ENCODE assay signal across 9 cellular contexts in the genomic region with DNA sequence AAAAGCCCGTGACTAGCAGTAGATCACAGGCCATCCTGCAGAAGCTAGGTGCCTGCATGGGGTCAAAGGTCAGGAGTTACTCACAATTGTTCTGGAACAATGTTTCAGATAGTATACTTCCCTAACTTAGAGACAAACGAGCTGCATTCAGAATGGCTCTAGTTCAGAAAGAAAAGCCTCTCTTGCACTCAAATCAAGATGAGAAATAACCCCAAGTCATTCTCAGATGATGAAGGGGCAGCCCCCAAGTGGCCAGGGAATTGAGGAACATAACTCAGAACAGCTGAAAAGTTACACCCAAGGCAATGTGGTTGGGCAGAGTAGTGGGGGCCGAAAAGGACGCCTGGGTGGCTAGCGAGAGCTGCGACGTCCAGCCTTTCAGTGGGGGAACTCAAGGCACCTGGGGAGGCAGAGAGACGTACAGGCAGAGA. TPM values are rescaled to one million over a fixed set of nuclear protein-coding genes. Genes with fewer than 3 reads are reported as not detected.
DNase-seq lines count a peak whose midpoint lies in the region; ATAC-seq, FAIRE-seq and TF ChIP-seq lines count a peak whose summit lies in the region.
"Had no signal": no experiment of that assay in that cellular context is flagged by ENCODE, and none has a peak within 500 bp of the region (broad histone marks: within the 10 kb centered on the region; RNA-seq: fewer than 3 reads in every experiment).

No MANE protein-coding gene starts in this region.

- H3K4me3 ChIP-seq in BLaER1, result no peak overlapping the region

- peak overlapping the region; percentile 66 for H3K27ac ChIP-seq in BLaER1

- peaks cover 100% of the 10 kb centered on the region for H3K4me1 ChIP-seq in BLaER1

- no peak for FAIRE-seq in RCC 7860 (lab: Jason Lieb, UNC)
- FAIRE-seq: bronchial epithelial cell had no signal

- H3K9me3 Mint-ChIP-seq in Calu3 (ENCODE audit: low read depth, unreplicated experiment), result no peaks in the 10 kb centered on the region

- H3K36me3 Mint-ChIP-seq in Calu3 (ENCODE audit: insufficient read depth, unreplicated experiment) (no peaks in the 10 kb centered on the region), T-helper 17 cell (ENCODE audit: low read depth) (peaks cover 2% of the 10 kb centered on the region)

- ATAC-seq in HG03103 (IDR thresholded peaks at IDR 0.05; ENCODE audit: low read depth, unreplicated experiment) (peak; percentile 43), T-helper 17 cell (no peak)

- no peaks in the 10 kb centered on the region for H3K9me3 ChIP-seq in BLaER1
- no peaks in the 10 kb centered on the region for H3K9me3 ChIP-seq in T-helper 17 cell (ENCODE audit: control insufficient read depth, low read length, poor library complexity, severe bottlenecking)

- TF ChIP-seq CTCF in Calu3 (IDR thresholded peaks at IDR 0.05; ENCODE audit: unreplicated experiment), result no peak

- CTCF ChIA-PET in Calu3 (lab: Charles Lee), result no interaction called here

- H3K4me1 Mint-ChIP-seq in Calu3 (ENCODE audit: low read depth, unreplicated experiment) (peaks cover 32% of the 10 kb centered on the region), T-helper 17 cell (peaks cover 58% of the 10 kb centered on the region)

- H3K27me3 ChIP-seq in BLaER1, result no peaks in the 10 kb centered on the region

- H3K27me3 Mint-ChIP-seq in Calu3 (ENCODE audit: unreplicated experiment), result no peaks in the 10 kb centered on the region
- H3K27me3 Mint-ChIP-seq in T-helper 17 cell, result no peaks in the 10 kb centered on the region

- H3K9ac ChIP-seq in BLaER1, result peak overlapping the region; percentile 30; the same call in 1 of the 2 replicates

- DNase-seq in GM19238 (ENCODE audit: insufficient read length, low spot score) (peak; percentile 37), dermis blood vessel endothelial cell (peak; percentile 62), RCC 7860 (ENCODE audit: low spot score) (no peak), Calu3 (no peak), HuH-7.5 (ENCODE audit: low spot score) (no peak), T-helper 17 cell (no peak)

- peaks cover 10% of the 10 kb centered on the region; the same call in 1 of the 2 replicates for H3K36me3 ChIP-seq in BLaER1

- intact Hi-C loops in Calu3 (cut with micrococcal nuclease; ENCODE audit: unreplicated experiment), result loop anchor here (2.0 kb wide), 1 partner anchor 25 kb away; no protein-coding TSS in a partner anchor

- H3K4me2 ChIP-seq in BLaER1, result peak overlapping the region; percentile 86

- H3K4me3 Mint-ChIP-seq in Calu3 (ENCODE audit: low read depth, unreplicated experiment) (no peak overlapping the region), T-helper 17 cell (no peak overlapping the region)

- no peak overlapping the region for H3K27ac Mint-ChIP-seq in Calu3 (ENCODE audit: unreplicated experiment)
- no peak overlapping the region for H3K27ac Mint-ChIP-seq in T-helper 17 cell

- no TSS peak for BruUV-seq in Calu3 (replicated peaks; lab: Mats Ljungman, UMichigan)

- H4K20me1 ChIP-seq in BLaER1, result peaks cover 83% of the 10 kb centered on the region

RNA-seq across cellular contexts. Expression of gene FYN, which starts 27.8 kb away (rescaled TPM):
- total RNA-seq in dermis blood vessel endothelial cell (146 and 150 TPM in 2 replicates), Calu3 (2022) (61.0 and 64.6 TPM in 2 replicates), T-helper 17 cell (100 to 1,000 TPM; 455 to 472 TPM)

Comparison
In these comparisons a context has a peak if more than half of its experiments do, and no peak if none do; other contexts are left out.
1. DNase-seq: peak in GM19238 (single experiment) and dermis blood vessel endothelial cell (single experiment); none in RCC 7860 (single experiment), Calu3 (single experiment), HuH-7.5 (single experiment) and T-helper 17 cell (0 of 3).